ENCODE assay signal across 1 cellular context in the genomic region with DNA sequence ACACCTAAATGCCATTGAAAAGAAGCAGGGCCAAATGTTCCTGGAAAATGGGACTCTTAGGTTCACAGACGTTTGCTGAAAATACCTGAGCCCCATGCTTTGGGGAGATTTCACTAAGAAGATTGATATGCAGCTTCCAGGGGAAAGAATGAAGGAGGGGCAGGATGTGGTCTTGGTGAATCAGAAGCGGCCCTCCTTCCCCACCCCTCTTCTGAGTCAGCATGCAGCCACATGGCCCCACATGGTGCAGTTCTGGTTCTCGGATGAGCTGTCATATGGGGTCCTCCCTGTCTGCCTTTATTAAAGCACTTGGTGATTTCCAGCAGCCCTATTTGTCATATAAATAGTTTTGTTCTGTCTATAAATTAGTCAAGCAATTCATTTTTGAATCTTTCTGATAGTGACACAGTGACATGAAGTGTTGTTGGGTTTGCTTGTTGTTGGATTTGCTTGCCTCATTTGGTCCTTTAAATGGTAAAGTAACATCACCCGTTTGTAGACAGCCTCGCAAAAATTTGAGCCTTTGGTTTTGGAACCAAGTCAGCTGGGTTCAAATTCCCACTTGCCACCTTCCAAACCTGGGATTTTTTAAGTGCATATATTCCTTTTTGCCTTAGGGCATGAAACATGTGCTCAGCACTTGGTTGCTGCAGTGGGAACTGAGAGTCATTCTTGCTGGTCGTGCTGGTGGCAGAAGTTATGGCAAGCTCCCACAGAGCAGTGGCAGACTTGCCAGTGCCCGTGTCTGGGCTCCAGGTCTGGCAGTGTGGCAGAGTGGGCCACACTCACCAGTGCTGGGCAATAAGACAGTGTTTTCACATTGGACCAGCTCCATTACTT.
TF ChIP-seq lines count a peak whose summit lies in the region.

No MANE protein-coding gene starts in this region.

TF ChIP-seq in GM12878, 131 proteins besides CTCF, POLR2A, EP300 and RAD21 (continued from another document):
- TF ChIP-seq, protein P1, sequence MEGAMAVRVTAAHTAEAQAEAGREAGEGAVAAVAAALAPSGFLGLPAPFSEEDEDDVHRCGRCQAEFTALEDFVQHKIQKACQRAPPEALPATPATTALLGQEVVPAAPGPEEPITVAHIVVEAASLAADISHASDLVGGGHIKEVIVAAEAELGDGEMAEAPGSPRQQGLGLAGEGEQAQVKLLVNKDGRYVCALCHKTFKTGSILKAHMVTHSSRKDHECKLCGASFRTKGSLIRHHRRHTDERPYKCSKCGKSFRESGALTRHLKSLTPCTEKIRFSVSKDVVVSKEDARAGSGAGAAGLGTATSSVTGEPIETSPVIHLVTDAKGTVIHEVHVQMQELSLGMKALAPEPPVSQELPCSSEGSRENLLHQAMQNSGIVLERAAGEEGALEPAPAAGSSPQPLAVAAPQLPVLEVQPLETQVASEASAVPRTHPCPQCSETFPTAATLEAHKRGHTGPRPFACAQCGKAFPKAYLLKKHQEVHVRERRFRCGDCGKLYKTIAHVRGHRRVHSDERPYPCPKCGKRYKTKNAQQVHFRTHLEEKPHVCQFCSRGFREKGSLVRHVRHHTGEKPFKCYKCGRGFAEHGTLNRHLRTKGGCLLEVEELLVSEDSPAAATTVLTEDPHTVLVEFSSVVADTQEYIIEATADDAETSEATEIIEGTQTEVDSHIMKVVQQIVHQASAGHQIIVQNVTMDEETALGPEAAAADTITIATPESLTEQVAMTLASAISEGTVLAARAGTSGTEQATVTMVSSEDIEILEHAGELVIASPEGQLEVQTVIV (IDR thresholded peaks at IDR 0.05; ENCODE audit: borderline replicate concordance, partially characterized antibody), result no peak
